Comparison of ENCODE assay signal across 19 cellular contexts in genomic region chr6:74280130-74280692, GRCh38.
DNase-seq lines count a peak whose midpoint lies in the region; ATAC-seq and TF ChIP-seq lines count a peak whose summit lies in the region.
"Had no signal": no experiment of that assay in that cellular context is flagged by ENCODE, and none has a peak within 500 bp of the region (broad histone marks: within the 10 kb centered on the region; RNA-seq: fewer than 3 reads in every experiment).

No MANE protein-coding gene starts in this region.

- no TSS peak for BruUV-seq in mammary epithelial cell (replicated peaks; lab: Mats Ljungman, UMichigan)

- no peak for TF ChIP-seq EP300 in transverse colon (IDR thresholded peaks at IDR 0.05; ENCODE audit: low read depth)

- H3K36me3 ChIP-seq in GM23338 (ENCODE audit: insufficient read depth) (no peaks in the 10 kb centered on the region), mammary epithelial cell (ENCODE audit: insufficient read depth, low read length) (no peaks in the 10 kb centered on the region), kidney epithelial cell (ENCODE audit: control insufficient read depth, insufficient read depth, low read length) (no peaks in the 10 kb centered on the region), transverse colon (no peaks in the 10 kb centered on the region)
- H3K36me3 ChIP-seq: prostate gland had no signal

- H3K9me3 ChIP-seq in mammary epithelial cell (replicated peaks; ENCODE audit: insufficient read depth, low read length) (no peaks in the 10 kb centered on the region), transverse colon (no peaks in the 10 kb centered on the region)
- H3K9me3 ChIP-seq: prostate gland had no signal

- peak overlapping the region; percentile 2; the same call in 1 of the 2 replicates for H2AFZ ChIP-seq in GM23338
- H2AFZ ChIP-seq in mammary epithelial cell (ENCODE audit: low read depth, low read length): no peak overlapping the region

- H3K27me3 ChIP-seq in GM23338 (ENCODE audit: insufficient read depth): no peaks in the 10 kb centered on the region
- no peaks in the 10 kb centered on the region for H3K27me3 ChIP-seq in mammary epithelial cell (ENCODE audit: insufficient read depth, low read length)
- H3K27me3 ChIP-seq in kidney epithelial cell (ENCODE audit: control insufficient read depth, insufficient read depth, low read length): no peaks in the 10 kb centered on the region
- no peaks in the 10 kb centered on the region for H3K27me3 ChIP-seq in transverse colon

- ATAC-seq in GM23338 (no peak; the same call in 2 of the 3 replicates), HG02763 (IDR thresholded peaks at IDR 0.05; ENCODE audit: unreplicated experiment) (no peak)
- ATAC-seq: GM12878; left lobe of liver; stimulated activated naive CD8-positive, alpha-beta T cell treated with anti-CD3 and anti-CD28 coated beads, Interleukin-15, amount 100 ng/mL, for 72 hours had no signal

- in situ Hi-C loops in mammary epithelial cell (cut with MboI; ENCODE audit: low sequenced_read_pairs in 2 of 2) (no loop called here), transverse colon (cut with MboI; ENCODE audit: low pct_ligation_motif_present in 1 of 4, low pct_unique_long_range_greater_than_20kb in 1 of 4, low sequenced_read_pairs in 3 of 4) (no loop called here)

- peaks cover 2% of the 10 kb centered on the region; the same call in 1 of the 3 replicates for H3K9me3 Mint-ChIP-seq in GM23338
- H3K9me3 Mint-ChIP-seq: T-helper 1 cell treated with Interleukin-12 subunit alpha and Interleukin-12 subunit beta and Interleukin-4 antibody, amounts not matched to agents 30 μg/mL and 1 μg/mL, for 36 hours had no signal

- H4K20me1 ChIP-seq in GM23338 (replicated peaks; ENCODE audit: insufficient read depth) (no peaks in the 10 kb centered on the region), mammary epithelial cell (ENCODE audit: insufficient read depth, low read length) (no peaks in the 10 kb centered on the region)

- H3K36me3 Mint-ChIP-seq in GM23338 (ENCODE audit: low read depth): no peaks in the 10 kb centered on the region
- H3K36me3 Mint-ChIP-seq: CD4-positive, CD25-positive, alpha-beta regulatory T cell had no signal

- H3K79me2 ChIP-seq in GM23338 (replicated peaks; ENCODE audit: insufficient read depth): no peaks in the 10 kb centered on the region
- H3K79me2 ChIP-seq in mammary epithelial cell (ENCODE audit: insufficient read depth, low read length): no peaks in the 10 kb centered on the region

- no peak overlapping the region for H3K27ac Mint-ChIP-seq in GM23338
- H3K27ac Mint-ChIP-seq: CD4-positive, CD25-positive, alpha-beta regulatory T cell; stimulated activated naive CD8-positive, alpha-beta T cell treated with anti-CD3 and anti-CD28 coated beads, Interleukin-15, amount 100 ng/mL, for 72 hours; T-helper 1 cell treated with Interleukin-12 subunit alpha and Interleukin-12 subunit beta and Interleukin-4 antibody, amounts not matched to agents 30 μg/mL and 1 μg/mL, for 36 hours had no signal

- no peak for TF ChIP-seq POLR2A in transverse colon (IDR thresholded peaks at IDR 0.05)

- no peak overlapping the region for H3K4me3 ChIP-seq in AG09309 (ENCODE audit: control insufficient read depth, low read depth, low read length)
- H3K4me3 ChIP-seq in GM23338: no peak overlapping the region
- no peak overlapping the region for H3K4me3 ChIP-seq in mammary epithelial cell (replicated peaks in 1 of 3; ENCODE audit: insufficient read depth in 1 of 3, low read depth in 2 of 3, low read length in 3 of 3)
- H3K4me3 ChIP-seq in kidney epithelial cell (ENCODE audit: low read depth, low read length): no peak overlapping the region
- no peak overlapping the region for H3K4me3 ChIP-seq in transverse colon
- H3K4me3 ChIP-seq: GM12878, prostate gland had no signal

- H3K27ac ChIP-seq in GM23338 (ENCODE audit: low read depth) (no peak overlapping the region), mammary epithelial cell (ENCODE audit: insufficient read depth, low read depth, low read length) (no peak overlapping the region), transverse colon (no peak overlapping the region)
- H3K27ac ChIP-seq: prostate gland had no signal

- no peaks in the 10 kb centered on the region for H3K9me2 ChIP-seq in GM23338 (ENCODE audit: insufficient read depth)

- H3K27me3 Mint-ChIP-seq in GM23338 (ENCODE audit: insufficient read depth, low read depth, poor library complexity): no peaks in the 10 kb centered on the region
- H3K27me3 Mint-ChIP-seq: CD4-positive, CD25-positive, alpha-beta regulatory T cell; stimulated activated naive CD8-positive, alpha-beta T cell treated with anti-CD3 and anti-CD28 coated beads, Interleukin-15, amount 100 ng/mL, for 72 hours had no signal

- intact Hi-C loops in mammary epithelial cell (cut with micrococcal nuclease) (no loop called here), transverse colon (cut with DNase I; ENCODE audit: low total_unique reads) (no loop called here)

- no peak overlapping the region for H3K9ac ChIP-seq in mammary epithelial cell (ENCODE audit: insufficient read depth, low read length)

- 0 out of 3 replicates have a peak, but pooled peaks cover 2% of the 10 kb centered on the region for H3K4me1 Mint-ChIP-seq in GM23338
- H3K4me1 Mint-ChIP-seq: CD4-positive, CD25-positive, alpha-beta regulatory T cell; stimulated activated naive CD8-positive, alpha-beta T cell treated with anti-CD3 and anti-CD28 coated beads, Interleukin-15, amount 100 ng/mL, for 72 hours had no signal

- peak; percentile 44 for TF ChIP-seq CTCF in AG09309 (IDR thresholded peaks at IDR 0.05; ENCODE audit: control insufficient read depth, insufficient read depth, low read depth, low read length, missing control alignments)
- peak; percentile 71 to 72 for TF ChIP-seq CTCF in GM23338 (conservative IDR thresholded peaks at IDR 0.05; ENCODE audit: low read depth in 2 of 2)
- TF ChIP-seq CTCF in mammary epithelial cell (conservative IDR thresholded peaks at IDR 0.05 in 1 of 2, IDR thresholded peaks at IDR 0.05 in 1 of 2; ENCODE audit: extremely low read depth in 1 of 2, insufficient read depth in 1 of 2, low read depth in 1 of 2, low read length in 2 of 2): peak; percentile 39 to 44
- peak; percentile 9 for TF ChIP-seq CTCF in kidney epithelial cell (IDR thresholded peaks at IDR 0.05; ENCODE audit: insufficient read depth, low read length, poor library complexity, severe bottlenecking)
- no peak for TF ChIP-seq CTCF in transverse colon (IDR thresholded peaks at IDR 0.05)

- no peaks in the 10 kb centered on the region for H3F3A ChIP-seq in GM23338 (replicated peaks; ENCODE audit: low read depth)

- H3K4me1 ChIP-seq in GM23338 (ENCODE audit: insufficient read depth) (no peaks in the 10 kb centered on the region), mammary epithelial cell (ENCODE audit: insufficient read depth, low read length) (no peaks in the 10 kb centered on the region), transverse colon (peaks cover 0 to 6% (median 0%) of the 10 kb centered on the region in 4 donors)
- H3K4me1 ChIP-seq: prostate gland had no signal

- 76% methylated on average over 6 of the region's 6 CpGs for WGBS in mammary epithelial cell (ENCODE audit: low coverage, missing lambda C conversion rate)
- WGBS in transverse colon (ENCODE audit: low coverage in 1 of 2), 2 donors: 66 to 74% methylated on average over 6 of the region's 6 CpGs

- no peak overlapping the region for H3K4me2 ChIP-seq in GM23338
- H3K4me2 ChIP-seq in mammary epithelial cell (ENCODE audit: insufficient read depth, low read depth, low read length): no peak overlapping the region

- dilution Hi-C loops in mammary epithelial cell (cut with HindIII; ENCODE audit: low sequenced_read_pairs): no loop called here

- CTCF ChIA-PET in mammary epithelial cell (lab: Charles Lee; ENCODE audit: low non-redundant PET): interaction anchor here (0.7 kb wide), 1 partner anchor 21 kb away, joined by 4 read pairs; no protein-coding TSS in a partner anchor

- no peak overlapping the region for H3K4me3 Mint-ChIP-seq in GM23338
- H3K4me3 Mint-ChIP-seq: CD4-positive, CD25-positive, alpha-beta regulatory T cell; stimulated activated naive CD8-positive, alpha-beta T cell treated with anti-CD3 and anti-CD28 coated beads, Interleukin-15, amount 100 ng/mL, for 72 hours; T-helper 1 cell treated with Interleukin-12 subunit alpha and Interleukin-12 subunit beta and Interleukin-4 antibody, amounts not matched to agents 30 μg/mL and 1 μg/mL, for 36 hours had no signal

- DNase-seq in AG09309 (ENCODE audit: low read depth) (no peak), GM23338 (ENCODE audit: low spot score) (peak; percentile 52), mammary epithelial cell (no peak), kidney epithelial cell (ENCODE audit: low read depth) (no peak), transverse colon (no peak), A172 (ENCODE audit: low spot score) (no peak), hypothalamus (lab: John Stamatoyannopoulos, UW) (no peak)
- DNase-seq: anterior cingulate cortex; CD4-positive, CD25-positive, alpha-beta regulatory T cell; cortex of kidney; erythroblast; NCI-H2107; stimulated activated CD4-positive, alpha-beta T cell treated with anti-CD3 and anti-CD28 coated beads, Interleukin-12 subunit alpha, Interleukin-12 subunit beta, amount 100 ng/mL, for 4 hours; stimulated activated naive CD8-positive, alpha-beta T cell treated with anti-CD3 and anti-CD28 coated beads, Interleukin-15, amount 100 ng/mL, for 72 hours had no signal

TF ChIP-seq in GM23338, 12 proteins besides CTCF, POLR2A, EP300 and RAD21 (continues in another document):
- TF ChIP-seq EZH2 (IDR thresholded peaks at IDR 0.05; ENCODE audit: low read depth, unreplicated experiment) (no peak), EZH2phosphoT487 (IDR thresholded peaks at IDR 0.05; ENCODE audit: unreplicated experiment) (no peak), ETS1 (IDR thresholded peaks at IDR 0.05) (no peak), ZNF114 (CRISPR knock-in tag; IDR thresholded peaks at IDR 0.05) (no peak), JUNB (IDR thresholded peaks at IDR 0.05; ENCODE audit: unreplicated experiment) (no peak), ZNF331 (CRISPR knock-in tag; IDR thresholded peaks at IDR 0.05; ENCODE audit: low read depth) (no peak), NANOG (IDR thresholded peaks at IDR 0.05; ENCODE audit: borderline replicate concordance) (no peak)

Comparison
In these comparisons a context has a peak if more than half of its experiments do, and no peak if none do; other contexts are left out.
1. CTCF ChIP-seq: peak in AG09309 (single experiment), GM23338 (2 of 2), mammary epithelial cell (2 of 2) and kidney epithelial cell (single experiment); none in transverse colon (0 of 5).